ENCODE assay signal across 7 cellular contexts in the genomic region with DNA sequence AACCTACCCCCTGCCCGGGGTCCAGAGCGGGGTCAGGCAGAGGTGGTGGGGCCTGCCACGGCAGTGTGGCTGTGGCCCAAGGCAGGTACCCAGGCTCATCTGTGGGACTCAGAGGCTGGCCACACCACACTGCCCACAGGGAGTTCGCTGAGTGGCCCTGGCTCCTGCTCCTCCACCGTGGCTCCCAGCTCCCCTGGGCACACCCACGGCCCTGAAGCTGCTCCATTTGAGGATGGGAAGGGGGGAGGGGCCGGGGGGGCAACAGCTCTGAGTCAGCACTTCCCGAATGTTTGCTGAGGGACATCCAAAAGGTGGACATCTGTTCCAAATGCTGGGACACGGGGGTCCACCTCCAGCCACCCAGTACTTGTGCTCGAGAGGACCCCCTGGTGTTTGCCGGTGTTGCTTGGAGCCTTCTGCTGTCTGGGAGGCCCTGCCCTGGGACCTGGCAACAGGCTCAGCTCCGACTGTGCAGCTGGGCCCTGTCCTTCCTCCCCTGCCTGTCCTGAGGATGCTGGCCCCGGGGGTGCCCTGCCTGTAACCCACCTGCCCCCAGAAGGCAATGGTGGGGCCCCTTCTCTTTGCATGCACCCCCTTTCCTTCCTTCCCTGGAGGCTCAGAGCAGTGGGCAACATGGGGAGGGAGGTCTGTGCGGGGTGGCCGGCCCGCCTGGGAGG. TPM values are rescaled to one million over a fixed set of nuclear protein-coding genes. Genes with fewer than 3 reads are reported as not detected.
DNase-seq lines count a peak whose midpoint lies in the region; TF ChIP-seq lines count a peak whose summit lies in the region.
"Had no signal": no experiment of that assay in that cellular context is flagged by ENCODE, and none has a peak within 500 bp of the region (broad histone marks: within the 10 kb centered on the region; RNA-seq: fewer than 3 reads in every experiment).

No MANE protein-coding gene starts in this region.

- H3K4me3 ChIP-seq in foreskin fibroblast (ENCODE audit: low read depth in 1 of 2, low read length in 2 of 2) (no peak overlapping the region), stomach (peak overlapping the region in 1 of 4 donors; percentile 37)

- no peak for TF ChIP-seq EP300 in stomach (IDR thresholded peaks at IDR 0.05)

- H3K4me1 ChIP-seq in stomach: peaks cover 63 to 79% (median 70%) of the 10 kb centered on the region in 4 donors

- no peak for TF ChIP-seq POLR2A in stomach (IDR thresholded peaks at IDR 0.05)

- H3K9me3 ChIP-seq in stomach: no peaks in the 10 kb centered on the region

- 36 to 68% (median 46%) methylated on average over 4 to 16 of the region's 16 CpGs for WGBS in stomach, 5 donors

- peak; percentile 70 for DNase-seq in NCI-H2171 treated with DMSO at 0.1 percent for 48 hours (lab: John Stamatoyannopoulos, UW)
- DNase-seq in NCI-H2171 (lab: John Stamatoyannopoulos, UW): no peak
- DNase-seq in foreskin fibroblast: no peak
- no peak for DNase-seq in stomach
- DNase-seq in NCI-H187 treated with DMSO at 0.1 percent for 48 hours (lab: John Stamatoyannopoulos, UW): no peak
- no peak for DNase-seq in stimulated activated CD4-positive, alpha-beta T cell treated with anti-CD3 and anti-CD28 coated beads, Interleukin-2, amount 100 ng/mL, for 24 hours
- DNase-seq: activated T-cell treated with anti-CD3 and anti-CD28 coated beads for 4 hours had no signal

- H3K27ac ChIP-seq in stomach: peak overlapping the region in 4 of 5 donors; percentile 69 to 82 (median 74)

- TF ChIP-seq CTCF in foreskin fibroblast (IDR thresholded peaks at IDR 0.05; ENCODE audit: low read depth, low read length) (peak; percentile 10), stomach (IDR thresholded peaks at IDR 0.05) (no peak)

- H3K36me3 ChIP-seq in stomach: no peaks in the 10 kb centered on the region

- H3K27me3 ChIP-seq in stomach: peaks cover 0 to 84% (median 38%) of the 10 kb centered on the region in 3 donors

- intact Hi-C loops in stomach (cut with DNase I; ENCODE audit: low total_unique reads): loop anchor here (10.0 kb wide), 1 partner anchor 100 kb away; no protein-coding TSS in a partner anchor

RNA-seq across cellular contexts. Expression of gene NRARP, which starts 2.5 kb away (rescaled TPM):
- total RNA-seq in stomach: 100 to 1,000 TPM in 1 of 5 donors, 10 to 100 TPM in 2, 1 to 10 TPM in 2; 1.2 to 323 (median 14.6) TPM
- 1 to 10 TPM; 1.5 to 2.7 (median 2.0) TPM for polyA plus RNA-seq in stomach

RNA-seq across cellular contexts. Expression of gene TOR4A, which starts 27.0 kb away (rescaled TPM):
- 100 to 1,000 TPM in 1 of 5 donors, 10 to 100 TPM in 3, 1 to 10 TPM in 1; 9.9 to 180 (median 29.9) TPM for total RNA-seq in stomach
- polyA plus RNA-seq in stomach: 1 to 10 TPM; 5.9 to 8.9 (median 6.0) TPM

RNA-seq across cellular contexts. Expression of gene NELFB, which starts 49.4 kb away (rescaled TPM):
- total RNA-seq in stomach: 100 to 1,000 TPM in 1 of 5 donors, 10 to 100 TPM in 4; 11.2 to 134 (median 44.9) TPM
- polyA plus RNA-seq in stomach: 10 to 100 TPM; 29.0 to 38.0 (median 34.2) TPM

RNA-seq across cellular contexts. Expression of gene STPG3, which starts 53.4 kb away (rescaled TPM):
- not detected for total RNA-seq in stomach
- not detected for polyA plus RNA-seq in stomach
